In genomic region chr4:88533937-88534750, GRCh38 we compare ENCODE assay signal across 12 cellular contexts. TPM values are rescaled to one million over a fixed set of nuclear protein-coding genes. Genes with fewer than 3 reads are reported as not detected.
DNase-seq lines count a peak whose midpoint lies in the region; TF ChIP-seq lines count a peak whose summit lies in the region.
"Had no signal": no experiment of that assay in that cellular context is flagged by ENCODE, and none has a peak within 500 bp of the region (broad histone marks: within the 10 kb centered on the region; RNA-seq: fewer than 3 reads in every experiment).

No MANE protein-coding gene starts in this region.

- no peaks in the 10 kb centered on the region for H4K20me1 ChIP-seq in GM23248 (ENCODE audit: insufficient read depth)

- peaks cover 25% of the 10 kb centered on the region for H3K79me2 ChIP-seq in GM23248 (ENCODE audit: insufficient read depth)

- POLR2A ChIA-PET in RWPE1 (lab: Yijun Ruan, JAX; ENCODE audit: low non-redundant PET) = no interaction called here

- 1 to 2% methylated on average over 4 of the region's 4 CpGs for WGBS in GM23248 (ENCODE audit: low coverage in 1 of 2, low lambda C conversion rate in 2 of 2, missing lambda C conversion rate in 2 of 2), 2 experiments

- H3K27me3 ChIP-seq in GM23248 (replicated peaks; ENCODE audit: insufficient read depth) = no peaks in the 10 kb centered on the region

- CTCF ChIA-PET in RWPE1 (lab: Yijun Ruan, JAX) = no interaction called here

- H2AFZ ChIP-seq in GM23248 = peak overlapping the region; percentile 16; the same call in 1 of the 2 replicates

- H3K4me1 ChIP-seq in GM23248 (ENCODE audit: insufficient read depth) = peaks cover 37% of the 10 kb centered on the region

- H3F3A ChIP-seq in GM23248 (ENCODE audit: insufficient read depth) = peaks cover 37% of the 10 kb centered on the region

- H3K27ac ChIP-seq in GM23248 (peak overlapping the region; percentile 99), RWPE1 (peak overlapping the region; percentile 61; the same call in 1 of the 2 replicates), epithelial cell of prostate (peak overlapping the region; percentile 96)

- H3K9me3 ChIP-seq in GM23248 (ENCODE audit: low read depth) = no peaks in the 10 kb centered on the region

- in situ Hi-C loops in GM23248 (cut with MboI) = loop anchor here (10.0 to 25.0 kb wide), 3 partner anchors 121 to 491 kb away; no protein-coding TSS in a partner anchor

- peak; percentile 98 for DNase-seq in GM23248
- DNase-seq in RWPE1 (ENCODE audit: low spot score) = peak; percentile 81
- DNase-seq in epithelial cell of prostate (ENCODE audit: low read depth, low spot score) = peak; percentile 76
- peak; percentile 65 for DNase-seq in pulmonary artery endothelial cell (ENCODE audit: low read depth, low spot score)
- DNase-seq in effector CD4-positive, alpha-beta T cell = no peak
- DNase-seq in stimulated activated CD4-positive, alpha-beta T cell treated with anti-CD3 and anti-CD28 coated beads, Interleukin-4, amount 100 ng/mL, for 4 hours = no peak
- DNase-seq in ecto neural progenitor cell (ENCODE audit: low spot score) = no peak
- no peak for DNase-seq in activated gamma-delta T cell (lab: John Stamatoyannopoulos, UW)
- DNase-seq: DMS53; NCI-H1105 treated with DMSO at 0.1 percent for 48 hours; nephron progenitor cell; stimulated activated naive CD4-positive, alpha-beta T cell treated with Interleukin-2 at 50 U/mL for 16 hours had no signal

- no peaks in the 10 kb centered on the region for H3K36me3 ChIP-seq in GM23248 (ENCODE audit: low read depth)

- H3K4me2 ChIP-seq in GM23248 (ENCODE audit: unreplicated experiment) = peak overlapping the region; percentile 71

- no peaks in the 10 kb centered on the region; the same call in 1 of the 2 replicates for H3K9me2 ChIP-seq in GM23248 (ENCODE audit: insufficient read depth)

- peak overlapping the region; percentile 57 for H3K4me3 ChIP-seq in GM23248

- TF ChIP-seq CTCF in RWPE1 (conservative IDR thresholded peaks at IDR 0.05; ENCODE audit: low read depth) = no peak

- peak overlapping the region; percentile 81 for H3K9ac ChIP-seq in GM23248

RNA-seq across cellular contexts. Expression of gene PYURF, which starts 10.6 kb away (rescaled TPM):
- 93.8 and 118 TPM in 2 replicates for total RNA-seq in GM23248 (2014; rRNA removed; shearing (Covaris generic))
- 178 TPM in 2 replicates for polyA plus RNA-seq in GM23248 (2016; fragmentation: Nextera tagmentation; extraction: Ambion mirVana)
- 124 and 131 TPM in 2 replicates for total RNA-seq in pulmonary artery endothelial cell

RNA-seq across cellular contexts. Expression of gene HERC3, which starts 58.1 kb away (rescaled TPM):
- total RNA-seq in GM23248 (2014; rRNA removed; shearing (Covaris generic)) = 18.0 and 27.6 TPM in 2 replicates
- 22.7 and 25.8 TPM in 2 replicates for polyA plus RNA-seq in GM23248 (2016; fragmentation: Nextera tagmentation; extraction: Ambion mirVana)
- total RNA-seq in pulmonary artery endothelial cell = 17.4 and 17.6 TPM in 2 replicates

Comparison
In these comparisons a context has a peak if more than half of its experiments do, and no peak if none do; other contexts are left out.
1. DNase-seq: peak in GM23248 (single experiment), RWPE1 (single experiment), epithelial cell of prostate (single experiment) and pulmonary artery endothelial cell (single experiment); none in effector CD4-positive, alpha-beta T cell (single experiment), stimulated activated CD4-positive, alpha-beta T cell treated with anti-CD3 and anti-CD28 coated beads, Interleukin-4, amount 100 ng/mL, for 4 hours (0 of 2), ecto neural progenitor cell (single experiment) and activated gamma-delta T cell (single experiment).
2. Peak in every context shown above with its lines, with median percentiles within 50 percentile points of each other: H3K27ac ChIP-seq.